21 cellular contexts compared by ENCODE assay signal in the genomic region with DNA sequence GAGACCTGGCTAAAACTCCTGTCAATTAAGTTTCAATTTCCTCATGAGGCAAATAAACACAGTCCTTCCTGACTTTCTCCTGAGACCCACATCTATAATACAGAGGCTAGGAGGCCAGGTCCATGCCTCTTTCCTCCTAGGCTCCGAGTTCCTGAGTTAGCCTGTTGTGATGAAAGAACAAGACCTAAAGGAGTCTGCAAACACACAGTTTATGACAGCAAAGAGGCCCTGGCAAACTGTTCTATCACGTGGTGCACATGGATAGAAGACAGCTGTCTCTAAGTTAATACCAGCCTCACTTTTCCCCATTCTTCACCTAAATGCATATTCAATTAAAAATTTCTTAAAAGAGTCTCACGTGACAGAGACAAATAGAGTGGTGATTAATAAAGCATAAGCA.
"Had no signal": no experiment of that assay in that cellular context is flagged by ENCODE, and none has a peak within 500 bp of the region (broad histone marks: within the 10 kb centered on the region; RNA-seq: fewer than 3 reads in every experiment).

No MANE protein-coding gene starts in this region.

- DNase-seq: activated CD4-positive, alpha-beta T cell treated with anti-CD3 and anti-CD28 coated beads for 1 hour; activated CD4-positive, alpha-beta T cell treated with anti-CD3 and anti-CD28 coated beads, Interleukin-2, amount 50 U/mL, for 1 hour; activated T-cell treated with anti-CD3 and anti-CD28 coated beads, Interleukin-2, amount 50 U/mL, for 1 hour; cortex of kidney; endodermal cell; esophagus squamous epithelium; foreskin keratinocyte; kidney; left lung; naive thymus-derived CD8-positive, alpha-beta T cell; sigmoid colon; stimulated activated CD4-positive, alpha-beta T cell treated with anti-CD3 and anti-CD28 coated beads, Interleukin-2, amount 100 ng/mL, for 48 hours; stimulated activated CD8-positive, alpha-beta memory T cell treated with anti-CD3 and anti-CD28 coated beads, Interleukin-4, amount 100 ng/mL, for 48 hours; stimulated activated naive B cell treated with anti-CD40 and anti-IgM and Interleukin-4, amounts not matched to agents 10 μg/mL and 1 μg/mL and 100 μg/mL, for 72 hours; T-helper 9 cell had no signal

- H3K4me3 Mint-ChIP-seq: activated T-helper 17 cell treated with anti-CD3 and anti-CD28 coated beads, Interleukin-2, amount 50 U/mL, for 72 hours; endodermal cell; naive thymus-derived CD8-positive, alpha-beta T cell; stimulated activated naive B cell treated with anti-CD40 and anti-IgM and Interleukin-4, amounts not matched to agents 10 μg/mL and 1 μg/mL and 100 μg/mL, for 72 hours; type B pancreatic cell had no signal

- H3K27me3 Mint-ChIP-seq: activated T-helper 17 cell treated with anti-CD3 and anti-CD28 coated beads, Interleukin-2, amount 50 U/mL, for 72 hours; naive thymus-derived CD8-positive, alpha-beta T cell; stimulated activated naive B cell treated with anti-CD40 and anti-IgM and Interleukin-4, amounts not matched to agents 10 μg/mL and 1 μg/mL and 100 μg/mL, for 72 hours; type B pancreatic cell had no signal

- H3K27ac ChIP-seq: breast epithelium, esophagus squamous epithelium, foreskin keratinocyte, left lung, sigmoid colon, thoracic aorta had no signal

- H3K4me3 ChIP-seq: breast epithelium, esophagus squamous epithelium, left lung, lung, sigmoid colon, thoracic aorta had no signal

- H3K4me1 Mint-ChIP-seq: naive thymus-derived CD8-positive, alpha-beta T cell; stimulated activated naive B cell treated with anti-CD40 and anti-IgM and Interleukin-4, amounts not matched to agents 10 μg/mL and 1 μg/mL and 100 μg/mL, for 72 hours had no signal

- H3K27ac Mint-ChIP-seq: activated T-helper 17 cell treated with anti-CD3 and anti-CD28 coated beads, Interleukin-2, amount 50 U/mL, for 72 hours; endodermal cell; naive thymus-derived CD8-positive, alpha-beta T cell; stimulated activated naive B cell treated with anti-CD40 and anti-IgM and Interleukin-4, amounts not matched to agents 10 μg/mL and 1 μg/mL and 100 μg/mL, for 72 hours; type B pancreatic cell had no signal

- H3K36me3 ChIP-seq: breast epithelium, esophagus squamous epithelium, left lung, sigmoid colon, thoracic aorta had no signal

- H3K9me3 Mint-ChIP-seq: endodermal cell, type B pancreatic cell had no signal

- ATAC-seq: activated naive CD4-positive, alpha-beta T cell treated with anti-CD3 and anti-CD28 coated beads, Interleukin-2, amount 50 U/mL, for 72 hours; activated T-helper 17 cell treated with anti-CD3 and anti-CD28 coated beads, Interleukin-2, amount 50 U/mL, for 72 hours; foreskin keratinocyte; left lung; naive thymus-derived CD8-positive, alpha-beta T cell; stimulated activated naive B cell treated with anti-CD40 and anti-IgM and Interleukin-4, amounts not matched to agents 10 μg/mL and 1 μg/mL and 100 μg/mL, for 72 hours had no signal

- H3K4me1 ChIP-seq: breast epithelium, esophagus squamous epithelium, foreskin keratinocyte, sigmoid colon had no signal

- FAIRE-seq: kidney had no signal

- H3K36me3 Mint-ChIP-seq: type B pancreatic cell had no signal

- H3K27me3 ChIP-seq: breast epithelium, esophagus squamous epithelium, foreskin keratinocyte, left lung, sigmoid colon had no signal
